ENCODE assay signal across 18 cellular contexts in the genomic region with DNA sequence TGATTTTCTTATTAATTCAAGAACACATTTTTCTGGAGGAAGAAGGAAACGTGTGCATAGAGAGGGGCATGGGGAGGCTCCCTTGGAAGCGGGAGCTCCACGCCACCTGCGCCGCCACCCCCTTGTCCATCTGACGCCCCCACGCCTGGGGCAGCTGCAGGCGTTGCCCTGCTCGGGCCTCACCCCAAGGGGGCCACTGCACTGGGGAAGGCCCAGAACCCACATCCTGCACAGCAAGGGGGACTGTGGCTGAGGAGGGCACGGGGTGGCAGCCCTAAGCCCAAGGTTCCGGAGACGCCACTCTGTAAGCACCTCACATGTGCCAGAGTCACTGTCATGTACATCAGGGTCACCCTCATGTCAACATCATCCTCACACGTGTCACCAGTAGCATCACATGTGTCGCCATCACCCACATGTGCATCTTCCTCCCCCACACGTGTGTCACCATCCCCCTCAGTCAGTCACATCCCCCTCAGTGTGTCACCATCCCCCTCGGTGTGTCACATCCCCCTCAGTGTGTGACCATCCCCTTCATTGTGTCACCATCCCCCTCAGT.
DNase-seq lines count a peak whose midpoint lies in the region; ATAC-seq and TF ChIP-seq lines count a peak whose summit lies in the region.
"Had no signal": no experiment of that assay in that cellular context is flagged by ENCODE, and none has a peak within 500 bp of the region (broad histone marks: within the 10 kb centered on the region; RNA-seq: fewer than 3 reads in every experiment).

No MANE protein-coding gene starts in this region.

- H3K4me3 Mint-ChIP-seq in activated CD4-positive, alpha-beta T cell treated with anti-CD3 and anti-CD28 coated beads, Interleukin-2, amount 10 ng/mL, durations not matched to agents 7 days and 5 days: no peak overlapping the region
- H3K4me3 Mint-ChIP-seq in activated CD4-positive, alpha-beta T cell treated with anti-CD3 and anti-CD28 coated beads, Interleukin-2, amount 10 ng/mL, durations not matched to agents 24 days and 14 days: no peak overlapping the region
- no peak overlapping the region for H3K4me3 Mint-ChIP-seq in stimulated activated naive CD8-positive, alpha-beta T cell treated with anti-CD3 and anti-CD28 coated beads, Interleukin-15, amount 100 ng/mL, for 72 hours
- no peak overlapping the region for H3K4me3 Mint-ChIP-seq in osteocyte (ENCODE audit: unreplicated experiment)
- no peak overlapping the region for H3K4me3 Mint-ChIP-seq in activated T-helper 17 cell treated with anti-CD3 and anti-CD28 coated beads, Interleukin-2, amount 50 U/mL, for 72 hours
- H3K4me3 Mint-ChIP-seq: CD14-positive monocyte; CD8-positive, alpha-beta T cell; HFFc6 had no signal

- POLR2A ChIA-PET in activated CD4-positive, alpha-beta T cell treated with anti-CD3 and anti-CD28 coated beads, Interleukin-2, amount 10 ng/mL, durations not matched to agents 7 days and 5 days (lab: Charles Lee): no interaction called here

- no peaks in the 10 kb centered on the region for H3K4me1 Mint-ChIP-seq in activated CD4-positive, alpha-beta T cell treated with anti-CD3 and anti-CD28 coated beads, Interleukin-2, amount 10 ng/mL, durations not matched to agents 7 days and 5 days
- no peaks in the 10 kb centered on the region for H3K4me1 Mint-ChIP-seq in activated CD4-positive, alpha-beta T cell treated with anti-CD3 and anti-CD28 coated beads, Interleukin-2, amount 10 ng/mL, durations not matched to agents 24 days and 14 days
- H3K4me1 Mint-ChIP-seq in stimulated activated naive CD8-positive, alpha-beta T cell treated with anti-CD3 and anti-CD28 coated beads, Interleukin-15, amount 100 ng/mL, for 72 hours: no peaks in the 10 kb centered on the region
- H3K4me1 Mint-ChIP-seq in osteocyte (ENCODE audit: unreplicated experiment): no peaks in the 10 kb centered on the region
- H3K4me1 Mint-ChIP-seq in activated T-helper 17 cell treated with anti-CD3 and anti-CD28 coated beads, Interleukin-2, amount 50 U/mL, for 72 hours: no peaks in the 10 kb centered on the region
- H3K4me1 Mint-ChIP-seq: CD14-positive monocyte had no signal

- intact Hi-C loops in activated CD4-positive, alpha-beta T cell treated with anti-CD3 and anti-CD28 coated beads, Interleukin-2, amount 10 ng/mL, durations not matched to agents 24 days and 14 days (cut with micrococcal nuclease): no loop called here

- peak; percentile 7 for DNase-seq in activated CD4-positive, alpha-beta T cell treated with anti-CD3 and anti-CD28 coated beads, Interleukin-2, amount 10 ng/mL, durations not matched to agents 7 days and 5 days
- DNase-seq in activated CD4-positive, alpha-beta T cell treated with anti-CD3 and anti-CD28 coated beads, Interleukin-2, amount 10 ng/mL, durations not matched to agents 24 days and 14 days: no peak
- peak in 1 of 2 donors; percentile 13 for DNase-seq in stimulated activated naive CD8-positive, alpha-beta T cell treated with anti-CD3 and anti-CD28 coated beads, Interleukin-15, amount 100 ng/mL, for 72 hours
- DNase-seq in stimulated activated naive CD8-positive, alpha-beta T cell treated with anti-CD3 and anti-CD28 coated beads, Interleukin-15, Interleukin-2, amounts not matched to agents 100 U/mL and 50 U/mL, for 24 hours: no peak
- DNase-seq in osteocyte (ENCODE audit: extremely low spot score, unreplicated experiment): peak; percentile 83
- DNase-seq in stimulated activated CD4-positive, alpha-beta T cell treated with anti-CD3 and anti-CD28 coated beads, Interleukin-4, amount 100 ng/mL, for 1 hour: no peak
- DNase-seq: CD8-positive, alpha-beta T cell; COR-L47; DMS153; DMS79 treated with DMSO at 0.1 percent for 48 hours; GDM1; GOT3; HCEC 1CT; HFFc6; IMR-90 had no signal

- no peak overlapping the region for H3K27ac Mint-ChIP-seq in activated CD4-positive, alpha-beta T cell treated with anti-CD3 and anti-CD28 coated beads, Interleukin-2, amount 10 ng/mL, durations not matched to agents 7 days and 5 days
- no peak overlapping the region for H3K27ac Mint-ChIP-seq in activated CD4-positive, alpha-beta T cell treated with anti-CD3 and anti-CD28 coated beads, Interleukin-2, amount 10 ng/mL, durations not matched to agents 24 days and 14 days
- H3K27ac Mint-ChIP-seq in stimulated activated naive CD8-positive, alpha-beta T cell treated with anti-CD3 and anti-CD28 coated beads, Interleukin-15, amount 100 ng/mL, for 72 hours: no peak overlapping the region
- H3K27ac Mint-ChIP-seq in osteocyte (ENCODE audit: unreplicated experiment): no peak overlapping the region
- H3K27ac Mint-ChIP-seq in activated T-helper 17 cell treated with anti-CD3 and anti-CD28 coated beads, Interleukin-2, amount 50 U/mL, for 72 hours: no peak overlapping the region
- H3K27ac Mint-ChIP-seq: CD8-positive, alpha-beta T cell; HFFc6 had no signal

- peaks cover 8% of the 10 kb centered on the region for H3K9me3 Mint-ChIP-seq in activated CD4-positive, alpha-beta T cell treated with anti-CD3 and anti-CD28 coated beads, Interleukin-2, amount 10 ng/mL, durations not matched to agents 7 days and 5 days
- H3K9me3 Mint-ChIP-seq in activated CD4-positive, alpha-beta T cell treated with anti-CD3 and anti-CD28 coated beads, Interleukin-2, amount 10 ng/mL, durations not matched to agents 24 days and 14 days: peaks cover 8% of the 10 kb centered on the region
- H3K9me3 Mint-ChIP-seq in stimulated activated naive CD8-positive, alpha-beta T cell treated with anti-CD3 and anti-CD28 coated beads, Interleukin-15, amount 100 ng/mL, for 72 hours: peaks cover 3 to 27% of the 10 kb centered on the region in 2 donors
- peaks cover 37% of the 10 kb centered on the region for H3K9me3 Mint-ChIP-seq in osteocyte (ENCODE audit: unreplicated experiment)
- no peaks in the 10 kb centered on the region for H3K9me3 Mint-ChIP-seq in activated T-helper 17 cell treated with anti-CD3 and anti-CD28 coated beads, Interleukin-2, amount 50 U/mL, for 72 hours

- no peaks in the 10 kb centered on the region for H3K36me3 Mint-ChIP-seq in activated CD4-positive, alpha-beta T cell treated with anti-CD3 and anti-CD28 coated beads, Interleukin-2, amount 10 ng/mL, durations not matched to agents 7 days and 5 days (ENCODE audit: low read depth)
- peaks cover 2% of the 10 kb centered on the region for H3K36me3 Mint-ChIP-seq in activated CD4-positive, alpha-beta T cell treated with anti-CD3 and anti-CD28 coated beads, Interleukin-2, amount 10 ng/mL, durations not matched to agents 24 days and 14 days (ENCODE audit: low read depth)
- no peaks in the 10 kb centered on the region for H3K36me3 Mint-ChIP-seq in osteocyte (ENCODE audit: unreplicated experiment)
- no peaks in the 10 kb centered on the region for H3K36me3 Mint-ChIP-seq in activated T-helper 17 cell treated with anti-CD3 and anti-CD28 coated beads, Interleukin-2, amount 50 U/mL, for 72 hours (ENCODE audit: low read depth)
- H3K36me3 Mint-ChIP-seq: CD14-positive monocyte; CD8-positive, alpha-beta T cell had no signal

- TF ChIP-seq CTCF in osteocyte (IDR thresholded peaks at IDR 0.05): no peak

- H3K27me3 Mint-ChIP-seq in activated CD4-positive, alpha-beta T cell treated with anti-CD3 and anti-CD28 coated beads, Interleukin-2, amount 10 ng/mL, durations not matched to agents 7 days and 5 days: no peaks in the 10 kb centered on the region
- H3K27me3 Mint-ChIP-seq in activated CD4-positive, alpha-beta T cell treated with anti-CD3 and anti-CD28 coated beads, Interleukin-2, amount 10 ng/mL, durations not matched to agents 24 days and 14 days: no peaks in the 10 kb centered on the region
- peaks cover 7% of the 10 kb centered on the region for H3K27me3 Mint-ChIP-seq in stimulated activated naive CD8-positive, alpha-beta T cell treated with anti-CD3 and anti-CD28 coated beads, Interleukin-15, amount 100 ng/mL, for 72 hours
- H3K27me3 Mint-ChIP-seq in osteocyte (ENCODE audit: unreplicated experiment): no peaks in the 10 kb centered on the region
- H3K27me3 Mint-ChIP-seq in activated T-helper 17 cell treated with anti-CD3 and anti-CD28 coated beads, Interleukin-2, amount 50 U/mL, for 72 hours: no peaks in the 10 kb centered on the region

- CTCF ChIA-PET in activated CD4-positive, alpha-beta T cell treated with anti-CD3 and anti-CD28 coated beads, Interleukin-2, amount 10 ng/mL, durations not matched to agents 7 days and 5 days (lab: Charles Lee): no interaction called here

- ATAC-seq in stimulated activated naive CD8-positive, alpha-beta T cell treated with anti-CD3 and anti-CD28 coated beads, Interleukin-15, amount 100 ng/mL, for 72 hours: peak; percentile 69
- no peak for ATAC-seq in stimulated activated naive CD8-positive, alpha-beta T cell treated with anti-CD3 and anti-CD28 coated beads, Interleukin-15, Interleukin-2, amounts not matched to agents 100 U/mL and 50 U/mL, for 24 hours
- no peak for ATAC-seq in activated T-helper 17 cell treated with anti-CD3 and anti-CD28 coated beads, Interleukin-2, amount 50 U/mL, for 72 hours (replicated peaks)
- no peak for ATAC-seq in HG03469 (IDR thresholded peaks at IDR 0.05; ENCODE audit: unreplicated experiment)
- ATAC-seq: CD8-positive, alpha-beta T cell had no signal

Comparison
In these comparisons a context has a peak if more than half of its experiments do, and no peak if none do; other contexts are left out.
1. DNase-seq: peak in activated CD4-positive, alpha-beta T cell treated with anti-CD3 and anti-CD28 coated beads, Interleukin-2, amount 10 ng/mL, durations not matched to agents 7 days and 5 days (single experiment) and osteocyte (single experiment); none in activated CD4-positive, alpha-beta T cell treated with anti-CD3 and anti-CD28 coated beads, Interleukin-2, amount 10 ng/mL, durations not matched to agents 24 days and 14 days (single experiment), stimulated activated naive CD8-positive, alpha-beta T cell treated with anti-CD3 and anti-CD28 coated beads, Interleukin-15, Interleukin-2, amounts not matched to agents 100 U/mL and 50 U/mL, for 24 hours (single experiment) and stimulated activated CD4-positive, alpha-beta T cell treated with anti-CD3 and anti-CD28 coated beads, Interleukin-4, amount 100 ng/mL, for 1 hour (single experiment).